In genomic region chr5:170740586-170741205, GRCh38 we compare ENCODE assay signal across 1 cellular context.
TF ChIP-seq lines count a peak whose summit lies in the region.

No MANE protein-coding gene starts in this region.

TF ChIP-seq in HepG2, 621 proteins besides CTCF, POLR2A, EP300 and RAD21:
- TF ChIP-seq, protein P1, sequence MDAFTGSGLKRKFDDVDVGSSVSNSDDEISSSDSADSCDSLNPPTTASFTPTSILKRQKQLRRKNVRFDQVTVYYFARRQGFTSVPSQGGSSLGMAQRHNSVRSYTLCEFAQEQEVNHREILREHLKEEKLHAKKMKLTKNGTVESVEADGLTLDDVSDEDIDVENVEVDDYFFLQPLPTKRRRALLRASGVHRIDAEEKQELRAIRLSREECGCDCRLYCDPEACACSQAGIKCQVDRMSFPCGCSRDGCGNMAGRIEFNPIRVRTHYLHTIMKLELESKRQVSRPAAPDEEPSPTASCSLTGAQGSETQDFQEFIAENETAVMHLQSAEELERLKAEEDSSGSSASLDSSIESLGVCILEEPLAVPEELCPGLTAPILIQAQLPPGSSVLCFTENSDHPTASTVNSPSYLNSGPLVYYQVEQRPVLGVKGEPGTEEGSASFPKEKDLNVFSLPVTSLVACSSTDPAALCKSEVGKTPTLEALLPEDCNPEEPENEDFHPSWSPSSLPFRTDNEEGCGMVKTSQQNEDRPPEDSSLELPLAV (CRISPR knock-in tag; conservative IDR thresholded peaks at IDR 0.05; ENCODE audit: low read depth): no peak
- TF ChIP-seq ZBTB26 (CRISPR knock-in tag; IDR thresholded peaks at IDR 0.05; ENCODE audit: borderline replicate concordance) (no peak), RELA (CRISPR knock-in tag; IDR thresholded peaks at IDR 0.05) (no peak), ZFY (CRISPR knock-in tag; IDR thresholded peaks at IDR 0.05) (no peak), ZNF143 (CRISPR knock-in tag; IDR thresholded peaks at IDR 0.05) (no peak), ZNF724P (CRISPR knock-in tag; IDR thresholded peaks at IDR 0.05; ENCODE audit: borderline replicate concordance) (no peak), BORCS8-MEF2B (CRISPR knock-in tag; IDR thresholded peaks at IDR 0.05) (no peak), CREB1 (IDR thresholded peaks at IDR 0.05) (no peak), CREB1 (CRISPR knock-in tag; IDR thresholded peaks at IDR 0.05) (no peak), PHF5A (CRISPR knock-in tag; IDR thresholded peaks at IDR 0.05; ENCODE audit: low read depth, unreplicated experiment) (no peak), RNF219 (CRISPR knock-in tag; IDR thresholded peaks at IDR 0.05) (no peak), POGZ (CRISPR knock-in tag; IDR thresholded peaks at IDR 0.05) (no peak), IRF1 (CRISPR knock-in tag; IDR thresholded peaks at IDR 0.05; ENCODE audit: low read depth) (no peak), NCOR1 (IDR thresholded peaks at IDR 0.05; ENCODE audit: borderline replicate concordance, low read length) (no peak), ZNF773 (CRISPR knock-in tag; IDR thresholded peaks at IDR 0.05; ENCODE audit: borderline replicate concordance) (no peak), ZNF331 (CRISPR knock-in tag; IDR thresholded peaks at IDR 0.05) (no peak), HNRNPL (IDR thresholded peaks at IDR 0.05; ENCODE audit: low read depth, low read length) (no peak), NONO (IDR thresholded peaks at IDR 0.05) (no peak), NONO (CRISPR knock-in tag; conservative IDR thresholded peaks at IDR 0.05) (no peak)
- TF ChIP-seq, protein P2, sequence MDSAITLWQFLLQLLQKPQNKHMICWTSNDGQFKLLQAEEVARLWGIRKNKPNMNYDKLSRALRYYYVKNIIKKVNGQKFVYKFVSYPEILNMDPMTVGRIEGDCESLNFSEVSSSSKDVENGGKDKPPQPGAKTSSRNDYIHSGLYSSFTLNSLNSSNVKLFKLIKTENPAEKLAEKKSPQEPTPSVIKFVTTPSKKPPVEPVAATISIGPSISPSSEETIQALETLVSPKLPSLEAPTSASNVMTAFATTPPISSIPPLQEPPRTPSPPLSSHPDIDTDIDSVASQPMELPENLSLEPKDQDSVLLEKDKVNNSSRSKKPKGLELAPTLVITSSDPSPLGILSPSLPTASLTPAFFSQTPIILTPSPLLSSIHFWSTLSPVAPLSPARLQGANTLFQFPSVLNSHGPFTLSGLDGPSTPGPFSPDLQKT (CRISPR knock-in tag; IDR thresholded peaks at IDR 0.05; ENCODE audit: borderline replicate concordance): no peak
- TF ChIP-seq, protein P3, sequence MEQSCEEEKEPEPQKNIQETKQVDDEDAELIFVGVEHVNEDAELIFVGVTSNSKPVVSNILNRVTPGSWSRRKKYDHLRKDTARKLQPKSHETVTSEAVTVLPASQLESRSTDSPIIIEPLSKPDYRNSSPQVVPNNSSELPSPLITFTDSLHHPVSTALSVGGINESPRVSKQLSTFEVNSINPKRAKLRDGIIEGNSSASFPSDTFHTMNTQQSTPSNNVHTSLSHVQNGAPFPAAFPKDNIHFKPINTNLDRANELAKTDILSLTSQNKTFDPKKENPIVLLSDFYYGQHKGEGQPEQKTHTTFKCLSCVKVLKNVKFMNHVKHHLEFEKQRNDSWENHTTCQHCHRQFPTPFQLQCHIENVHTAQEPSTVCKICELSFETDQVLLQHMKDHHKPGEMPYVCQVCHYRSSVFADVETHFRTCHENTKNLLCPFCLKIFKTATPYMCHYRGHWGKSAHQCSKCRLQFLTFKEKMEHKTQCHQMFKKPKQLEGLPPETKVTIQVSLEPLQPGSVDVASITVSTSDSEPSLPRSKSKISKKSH (CRISPR knock-in tag; IDR thresholded peaks at IDR 0.05; ENCODE audit: borderline replicate concordance): no peak
